In genomic region chr6:99425647-99426453, GRCh38 we compare ENCODE assay signal across 8 cellular contexts. TPM values are rescaled to one million over a fixed set of nuclear protein-coding genes. Genes with fewer than 3 reads are reported as not detected.
DNase-seq lines count a peak whose midpoint lies in the region; ATAC-seq lines count a peak whose summit lies in the region.

No MANE protein-coding gene starts in this region.

- peak overlapping the region; percentile 97 for H3K4me3 Mint-ChIP-seq in dendritic cell treated with granulocyte-macrophage colony-stimulating factor and Interleukin-4, amounts not matched to agents 40 ng/mL and 50 ng/mL, for 4 days

- H3K27me3 Mint-ChIP-seq in dendritic cell treated with granulocyte-macrophage colony-stimulating factor and Interleukin-4, amounts not matched to agents 40 ng/mL and 50 ng/mL, for 4 days: no peaks in the 10 kb centered on the region

- H3K27ac Mint-ChIP-seq in dendritic cell treated with granulocyte-macrophage colony-stimulating factor and Interleukin-4, amounts not matched to agents 40 ng/mL and 50 ng/mL, for 4 days: peak overlapping the region; percentile 97

- peak; percentile 89 for DNase-seq in Ammon's horn (ENCODE audit: low spot score)
- peak; percentile 87 for DNase-seq in NCI-H460 (ENCODE audit: extremely low read depth, low read depth)
- peak; percentile 63 to 66 for DNase-seq in activated CD4-positive, alpha-beta T cell treated with anti-CD3 and anti-CD28 coated beads for 4 hours
- peak; percentile 89 for DNase-seq in left lobe of liver (ENCODE audit: low spot score)
- peak; percentile 44 for DNase-seq in stimulated activated CD4-positive, alpha-beta T cell treated with anti-CD3 and anti-CD28 coated beads, Interleukin-2, amount 100 ng/mL, for 4 hours (ENCODE audit: low read depth)

- peaks cover 46% of the 10 kb centered on the region for H3K4me1 Mint-ChIP-seq in dendritic cell treated with granulocyte-macrophage colony-stimulating factor and Interleukin-4, amounts not matched to agents 40 ng/mL and 50 ng/mL, for 4 days (ENCODE audit: low read depth)

- no peaks in the 10 kb centered on the region for H3K9me3 Mint-ChIP-seq in dendritic cell treated with granulocyte-macrophage colony-stimulating factor and Interleukin-4, amounts not matched to agents 40 ng/mL and 50 ng/mL, for 4 days

- peaks cover 60% of the 10 kb centered on the region for H3K36me3 Mint-ChIP-seq in dendritic cell treated with granulocyte-macrophage colony-stimulating factor and Interleukin-4, amounts not matched to agents 40 ng/mL and 50 ng/mL, for 4 days (ENCODE audit: low read depth)

- intact Hi-C loops in dendritic cell treated with granulocyte-macrophage colony-stimulating factor and Interleukin-4, amounts not matched to agents 40 ng/mL and 50 ng/mL, for 4 days (cut with micrococcal nuclease): loop anchor here (1.0 to 10.0 kb wide), 4 partner anchors 31 to 143 kb away; partner anchors contain the start of genes CCNC, COQ3 and USP45

- peak; percentile 51 for ATAC-seq in GM19023 (IDR thresholded peaks at IDR 0.05; ENCODE audit: unreplicated experiment)
- ATAC-seq in HG03342 (IDR thresholded peaks at IDR 0.05; ENCODE audit: unreplicated experiment): peak; percentile 52
- peak; percentile 81 for ATAC-seq in left lobe of liver

RNA-seq across cellular contexts. Expression of gene PNISR, which starts 0.7 kb away (rescaled TPM):
- 57.4 and 86.5 TPM in 2 replicates for total RNA-seq in NCI-H460 (2014; rRNA removed; shearing (Covaris generic))
- 220 and 242 TPM in 2 replicates for polyA plus RNA-seq in NCI-H460 (2014; cell fraction: nucleus; rRNA removed)
- 34.4 TPM for total RNA-seq in left lobe of liver

RNA-seq across cellular contexts. Expression of gene COQ3, which starts 31.9 kb away (rescaled TPM):
- 7.8 and 9.2 TPM in 2 replicates for total RNA-seq in NCI-H460 (2014; rRNA removed; shearing (Covaris generic))
- 7.0 and 11.6 TPM in 2 replicates for polyA plus RNA-seq in NCI-H460 (2014; cell fraction: nucleus; rRNA removed)
- total RNA-seq in left lobe of liver: 7.5 TPM

Comparison
In these comparisons a context has a peak if more than half of its experiments do, and no peak if none do; other contexts are left out.
1. Peak in every context shown above with its lines: DNase-seq and ATAC-seq.